29 cellular contexts compared by ENCODE assay signal in the genomic region with DNA sequence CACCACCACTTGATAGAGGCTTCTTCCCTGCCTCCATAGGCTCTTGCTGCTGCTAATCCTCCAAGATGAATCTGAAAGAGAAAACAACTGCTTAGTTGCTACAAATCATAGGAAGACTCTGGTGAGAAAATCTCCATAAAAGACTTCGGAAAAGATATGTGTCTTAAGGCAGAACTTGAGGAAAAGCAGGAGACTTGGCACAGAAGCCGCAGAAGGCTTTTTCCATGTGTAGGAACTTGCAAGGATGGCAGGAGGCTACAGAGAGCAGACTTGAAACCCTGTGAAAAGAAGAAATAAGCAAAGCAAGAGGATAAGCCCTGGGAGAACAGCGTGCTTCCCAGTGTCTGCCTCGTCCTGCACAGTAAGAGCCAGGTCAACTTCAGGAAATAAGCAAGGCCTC.
"Had no signal": no experiment of that assay in that cellular context is flagged by ENCODE, and none has a peak within 500 bp of the region (broad histone marks: within the 10 kb centered on the region; RNA-seq: fewer than 3 reads in every experiment).

No MANE protein-coding gene starts in this region.

- DNase-seq: activated CD4-positive, alpha-beta memory T cell treated with anti-CD3 and anti-CD28 coated beads for 36 hours; activated CD4-positive, alpha-beta T cell treated with anti-CD3 and anti-CD28 coated beads for 36 hours; activated CD4-positive, alpha-beta T cell treated with anti-CD3 and anti-CD28 coated beads, Interleukin-2, amount 10 ng/mL, durations not matched to agents 24 days and 14 days; activated CD4-positive, CD25-positive, alpha-beta regulatory T cell; activated CD4-positive, CD25-positive, alpha-beta regulatory T cell treated with anti-CD3 and anti-CD28 coated beads, Interleukin-2, amount 50 U/mL, for 72 hours; activated CD8-positive, alpha-beta memory T cell treated with anti-CD3 and anti-CD28 coated beads, Interleukin-2, amount 50 U/mL, for 48 hours; activated gamma-delta T cell; activated naive CD4-positive, alpha-beta T cell; activated naive CD4-positive, alpha-beta T cell treated with anti-CD3 and anti-CD28 coated beads, Interleukin-2, amount 10 ng/mL, durations not matched to agents 7 days and 5 days; activated naive CD8-positive, alpha-beta T cell treated with anti-CD3 and anti-CD28 coated beads, Interleukin-2, amount 10 ng/mL, durations not matched to agents 7 days and 5 days; activated T-cell treated with anti-CD3 and anti-CD28 coated beads for 4 hours; activated T-cell treated with anti-CD3 and anti-CD28 coated beads, Interleukin-2, amount 50 U/mL, for 24 hours; activated T-cell treated with anti-CD3 and anti-CD28 coated beads, Interleukin-2, amount 50 U/mL, for 72 hours; dermis blood vessel endothelial cell; effector CD4-positive, alpha-beta T cell; effector memory CD8-positive, alpha-beta T cell; erythroblast; foreskin melanocyte; heart right ventricle; T-helper 2 cell had no signal

- H3K36me3 ChIP-seq: ascending aorta, breast epithelium, cardiac muscle cell, esophagus muscularis mucosa, gastroesophageal sphincter, heart right ventricle had no signal

- H3K9me3 Mint-ChIP-seq: activated CD4-positive, alpha-beta memory T cell treated with anti-CD3 and anti-CD28 coated beads for 36 hours; activated CD4-positive, alpha-beta T cell treated with anti-CD3 and anti-CD28 coated beads, Interleukin-2, amount 10 ng/mL, durations not matched to agents 24 days and 14 days; activated naive CD4-positive, alpha-beta T cell treated with anti-CD3 and anti-CD28 coated beads, Interleukin-2, amount 10 ng/mL, durations not matched to agents 7 days and 5 days; activated naive CD8-positive, alpha-beta T cell treated with anti-CD3 and anti-CD28 coated beads, Interleukin-2, amount 10 ng/mL, durations not matched to agents 7 days and 5 days; activated T-cell treated with anti-CD3 and anti-CD28 coated beads, Interleukin-2, amount 50 U/mL, for 24 hours had no signal

- H3K4me1 Mint-ChIP-seq: activated CD4-positive, alpha-beta T cell treated with anti-CD3 and anti-CD28 coated beads for 36 hours; activated CD4-positive, alpha-beta T cell treated with anti-CD3 and anti-CD28 coated beads, Interleukin-2, amount 10 ng/mL, durations not matched to agents 24 days and 14 days; activated naive CD4-positive, alpha-beta T cell treated with anti-CD3 and anti-CD28 coated beads, Interleukin-2, amount 10 ng/mL, durations not matched to agents 7 days and 5 days; activated naive CD8-positive, alpha-beta T cell treated with anti-CD3 and anti-CD28 coated beads, Interleukin-2, amount 10 ng/mL, durations not matched to agents 7 days and 5 days; brain; central memory CD8-positive, alpha-beta T cell had no signal

- H3K27ac ChIP-seq: ascending aorta, breast epithelium, cardiac muscle cell, coronary artery, esophagus muscularis mucosa, gastroesophageal sphincter, heart right ventricle had no signal

- H3K4me3 ChIP-seq: ascending aorta, breast epithelium, cardiac muscle cell, coronary artery, esophagus muscularis mucosa, gastroesophageal sphincter, heart right ventricle had no signal

- H3K9me3 ChIP-seq: breast epithelium, esophagus muscularis mucosa, gastroesophageal sphincter had no signal

- ATAC-seq: activated CD4-positive, alpha-beta T cell treated with anti-CD3 and anti-CD28 coated beads for 36 hours; activated naive CD4-positive, alpha-beta T cell treated with anti-CD3 and anti-CD28 coated beads, Interleukin-2, amount 50 U/mL, for 72 hours; activated T-cell treated with anti-CD3 and anti-CD28 coated beads, Interleukin-2, amount 50 U/mL, for 72 hours; effector memory CD8-positive, alpha-beta T cell; gastroesophageal sphincter; heart right ventricle had no signal

- H3K27ac Mint-ChIP-seq: activated CD4-positive, alpha-beta memory T cell treated with anti-CD3 and anti-CD28 coated beads for 36 hours; activated CD4-positive, alpha-beta T cell treated with anti-CD3 and anti-CD28 coated beads for 36 hours; activated CD4-positive, alpha-beta T cell treated with anti-CD3 and anti-CD28 coated beads, Interleukin-2, amount 10 ng/mL, durations not matched to agents 24 days and 14 days; activated naive CD4-positive, alpha-beta T cell treated with anti-CD3 and anti-CD28 coated beads, Interleukin-2, amount 10 ng/mL, durations not matched to agents 7 days and 5 days; activated naive CD4-positive, alpha-beta T cell treated with anti-CD3 and anti-CD28 coated beads, Interleukin-2, amount 50 U/mL, for 72 hours; activated naive CD8-positive, alpha-beta T cell treated with anti-CD3 and anti-CD28 coated beads, Interleukin-2, amount 10 ng/mL, durations not matched to agents 7 days and 5 days; activated T-cell treated with anti-CD3 and anti-CD28 coated beads, Interleukin-2, amount 50 U/mL, for 24 hours; activated T-cell treated with anti-CD3 and anti-CD28 coated beads, Interleukin-2, amount 50 U/mL, for 72 hours; brain; effector memory CD8-positive, alpha-beta T cell had no signal

- H3K36me3 Mint-ChIP-seq: activated CD4-positive, alpha-beta memory T cell treated with anti-CD3 and anti-CD28 coated beads for 36 hours; activated naive CD4-positive, alpha-beta T cell treated with anti-CD3 and anti-CD28 coated beads, Interleukin-2, amount 10 ng/mL, durations not matched to agents 7 days and 5 days; activated naive CD4-positive, alpha-beta T cell treated with anti-CD3 and anti-CD28 coated beads, Interleukin-2, amount 50 U/mL, for 72 hours; activated naive CD8-positive, alpha-beta T cell treated with anti-CD3 and anti-CD28 coated beads, Interleukin-2, amount 10 ng/mL, durations not matched to agents 7 days and 5 days; brain had no signal

- H3K4me1 ChIP-seq: ascending aorta, breast epithelium, esophagus muscularis mucosa, gastroesophageal sphincter, heart right ventricle had no signal

- H3K4me3 Mint-ChIP-seq: activated CD4-positive, alpha-beta memory T cell treated with anti-CD3 and anti-CD28 coated beads for 36 hours; activated CD4-positive, alpha-beta T cell treated with anti-CD3 and anti-CD28 coated beads for 36 hours; activated CD4-positive, alpha-beta T cell treated with anti-CD3 and anti-CD28 coated beads, Interleukin-2, amount 10 ng/mL, durations not matched to agents 24 days and 14 days; activated naive CD4-positive, alpha-beta T cell treated with anti-CD3 and anti-CD28 coated beads, Interleukin-2, amount 10 ng/mL, durations not matched to agents 7 days and 5 days; activated naive CD8-positive, alpha-beta T cell treated with anti-CD3 and anti-CD28 coated beads, Interleukin-2, amount 10 ng/mL, durations not matched to agents 7 days and 5 days; activated T-cell treated with anti-CD3 and anti-CD28 coated beads, Interleukin-2, amount 50 U/mL, for 24 hours; activated T-cell treated with anti-CD3 and anti-CD28 coated beads, Interleukin-2, amount 50 U/mL, for 72 hours; brain; central memory CD8-positive, alpha-beta T cell; effector memory CD8-positive, alpha-beta T cell had no signal

- H3K27me3 ChIP-seq: ascending aorta, breast epithelium, cardiac muscle cell, esophagus muscularis mucosa, gastroesophageal sphincter had no signal
